Comparison of ENCODE assay signal across 10 cellular contexts in the genomic region with DNA sequence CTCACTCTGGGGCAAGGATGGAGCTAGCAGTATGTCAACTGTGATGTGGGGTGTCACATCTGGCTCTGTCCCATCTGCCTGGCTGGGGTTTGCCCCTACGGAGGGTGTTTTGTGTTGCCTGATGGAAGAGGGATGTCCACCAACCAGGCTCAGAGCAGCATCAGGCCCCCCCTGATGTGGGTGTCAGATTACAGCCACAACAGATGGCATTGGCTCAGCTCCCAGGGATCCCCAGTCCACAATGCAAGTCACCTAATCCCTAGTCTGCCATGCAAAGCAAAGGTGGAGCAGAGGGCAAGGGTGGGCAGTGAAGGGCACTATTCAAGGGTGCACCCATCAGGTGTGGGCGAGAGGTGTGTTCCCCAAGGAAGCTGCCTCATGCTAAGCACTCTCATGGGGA. TPM values are rescaled to one million over a fixed set of nuclear protein-coding genes. Genes with fewer than 3 reads are reported as not detected.
DNase-seq lines count a peak whose midpoint lies in the region; ATAC-seq and TF ChIP-seq lines count a peak whose summit lies in the region.
"Had no signal": no experiment of that assay in that cellular context is flagged by ENCODE, and none has a peak within 500 bp of the region (broad histone marks: within the 10 kb centered on the region; RNA-seq: fewer than 3 reads in every experiment).

No MANE protein-coding gene starts in this region.

- H2AFZ ChIP-seq in DND-41 (ENCODE audit: low read depth, low read length) (no peak overlapping the region), hepatocyte (no peak overlapping the region)

- H3K27ac ChIP-seq in DND-41 (ENCODE audit: low read length) (no peak overlapping the region), hepatocyte (no peak overlapping the region)
- no peak overlapping the region for H3K27ac ChIP-seq in effector memory CD4-positive, alpha-beta T cell (ENCODE audit: insufficient read depth, low read length, poor library complexity, severe bottlenecking)
- H3K27ac ChIP-seq in CD8-positive, alpha-beta T cell (ENCODE audit: low read depth, low read length), result no peak overlapping the region
- H3K27ac ChIP-seq: skin epidermis had no signal

- H3K4me3 ChIP-seq in DND-41 (ENCODE audit: low read depth in 1 of 2, low read length in 2 of 2) (no peak overlapping the region), hepatocyte (no peak overlapping the region)
- no peak overlapping the region for H3K4me3 ChIP-seq in effector memory CD4-positive, alpha-beta T cell (ENCODE audit: insufficient read depth, low read depth, low read length, poor library complexity, severe bottlenecking)
- H3K4me3 ChIP-seq in CD8-positive, alpha-beta T cell (ENCODE audit: low read depth, low read length), result no peak overlapping the region
- H3K4me3 ChIP-seq: skin epidermis had no signal

- no peaks in the 10 kb centered on the region for H3K9me2 ChIP-seq in hepatocyte (replicated peaks; ENCODE audit: insufficient read depth)

- 42% methylated on average over 2 of the region's 2 CpGs for WGBS in hepatocyte (ENCODE audit: low lambda C conversion rate, missing lambda C conversion rate)

- no peaks in the 10 kb centered on the region for H3K27me3 Mint-ChIP-seq in CD8-positive, alpha-beta T cell (ENCODE audit: low read depth)

- H3K79me2 ChIP-seq in DND-41 (ENCODE audit: insufficient read depth, low read length), result no peaks in the 10 kb centered on the region
- no peaks in the 10 kb centered on the region for H3K79me2 ChIP-seq in hepatocyte

- H3K9me3 Mint-ChIP-seq in CD8-positive, alpha-beta T cell, result no peaks in the 10 kb centered on the region
- H3K9me3 Mint-ChIP-seq: stimulated activated memory B cell treated with anti-CD40 and anti-IgM and Interleukin-4, amounts not matched to agents 10 μg/mL and 1 μg/mL and 100 μg/mL, for 72 hours had no signal

- H3K36me3 Mint-ChIP-seq in CD8-positive, alpha-beta T cell, result no peaks in the 10 kb centered on the region
- H3K36me3 Mint-ChIP-seq: stimulated activated memory B cell treated with anti-CD40 and anti-IgM and Interleukin-4, amounts not matched to agents 10 μg/mL and 1 μg/mL and 100 μg/mL, for 72 hours had no signal

- DNase-seq in DND-41, result peak; percentile 12
- peak; percentile 45 for DNase-seq in NCI-H1436 (lab: John Stamatoyannopoulos, UW)
- peak; percentile 68 for DNase-seq in iPS-NIHi7 (ENCODE audit: extremely low spot score)
- no peak for DNase-seq in effector memory CD4-positive, alpha-beta T cell
- DNase-seq in OCI-M2 (lab: John Stamatoyannopoulos, UW; ENCODE audit: unreplicated experiment), result no peak
- no peak for DNase-seq in CD8-positive, alpha-beta T cell
- DNase-seq in hepatocyte (ENCODE audit: low spot score), result no peak

- H3K4me3 Mint-ChIP-seq in CD8-positive, alpha-beta T cell, result no peak overlapping the region
- H3K4me3 Mint-ChIP-seq: stimulated activated memory B cell treated with anti-CD40 and anti-IgM and Interleukin-4, amounts not matched to agents 10 μg/mL and 1 μg/mL and 100 μg/mL, for 72 hours had no signal

- no peak overlapping the region for H3K4me2 ChIP-seq in DND-41 (ENCODE audit: insufficient read depth, low read length)
- no peak overlapping the region for H3K4me2 ChIP-seq in hepatocyte

- intact Hi-C loops in CD8-positive, alpha-beta T cell (cut with DNase I, micrococcal nuclease), result no loop called here

- H4K20me1 ChIP-seq in DND-41 (ENCODE audit: insufficient read depth, low read length) (no peaks in the 10 kb centered on the region), hepatocyte (ENCODE audit: insufficient read depth, poor library complexity, severe bottlenecking) (no peaks in the 10 kb centered on the region)

- POLR2A ChIA-PET in CD8-positive, alpha-beta T cell (lab: Charles Lee), result interaction anchor here (0.7 kb wide), 1 partner anchor 19 kb away, joined by 3 read pairs; no protein-coding TSS in a partner anchor

- CTCF ChIA-PET in CD8-positive, alpha-beta T cell (lab: Charles Lee), result no interaction called here

- H3K4me1 Mint-ChIP-seq in CD8-positive, alpha-beta T cell (ENCODE audit: low read depth), result no peaks in the 10 kb centered on the region
- H3K4me1 Mint-ChIP-seq: stimulated activated memory B cell treated with anti-CD40 and anti-IgM and Interleukin-4, amounts not matched to agents 10 μg/mL and 1 μg/mL and 100 μg/mL, for 72 hours had no signal

- ATAC-seq in DND-41 (ENCODE audit: insufficient read depth, low read depth) (peak; percentile 48; the same call in 2 of the 3 replicates), SK-N-SH treated with all-trans-retinoic acid at 6 μM for 48 hours (peak; percentile 55)
- ATAC-seq in CD8-positive, alpha-beta T cell, result no peak
- ATAC-seq: stimulated activated memory B cell treated with anti-CD40 and anti-IgM and Interleukin-4, amounts not matched to agents 10 μg/mL and 1 μg/mL and 100 μg/mL, for 72 hours had no signal

- H3K36me3 ChIP-seq in DND-41 (ENCODE audit: insufficient read depth, low read length), result no peaks in the 10 kb centered on the region
- H3K36me3 ChIP-seq in effector memory CD4-positive, alpha-beta T cell (ENCODE audit: control insufficient read depth, insufficient read depth, low read length), result no peaks in the 10 kb centered on the region
- H3K36me3 ChIP-seq in CD8-positive, alpha-beta T cell (ENCODE audit: insufficient read depth, low read length), result no peaks in the 10 kb centered on the region
- H3K36me3 ChIP-seq in hepatocyte (replicated peaks; ENCODE audit: insufficient read depth, low read depth), result no peaks in the 10 kb centered on the region

- no peak overlapping the region for H3K27ac Mint-ChIP-seq in CD8-positive, alpha-beta T cell
- H3K27ac Mint-ChIP-seq: stimulated activated memory B cell treated with anti-CD40 and anti-IgM and Interleukin-4, amounts not matched to agents 10 μg/mL and 1 μg/mL and 100 μg/mL, for 72 hours had no signal

- H3K9ac ChIP-seq in DND-41 (ENCODE audit: low read depth, low read length), result no peak overlapping the region

- H3K9me3 ChIP-seq in DND-41 (ENCODE audit: insufficient read depth, low read length, severe bottlenecking) (no peaks in the 10 kb centered on the region), hepatocyte (ENCODE audit: low read depth) (no peaks in the 10 kb centered on the region)
- no peaks in the 10 kb centered on the region for H3K9me3 ChIP-seq in effector memory CD4-positive, alpha-beta T cell (ENCODE audit: control insufficient read depth, low read length)
- H3K9me3 ChIP-seq in CD8-positive, alpha-beta T cell (ENCODE audit: low read length), result no peaks in the 10 kb centered on the region

- H3K4me1 ChIP-seq in DND-41 (ENCODE audit: insufficient read depth, low read length), result no peaks in the 10 kb centered on the region
- no peaks in the 10 kb centered on the region for H3K4me1 ChIP-seq in effector memory CD4-positive, alpha-beta T cell (ENCODE audit: control insufficient read depth, insufficient read depth, low read length, poor library complexity, severe bottlenecking)
- H3K4me1 ChIP-seq in CD8-positive, alpha-beta T cell (ENCODE audit: insufficient read depth, low read length), result no peaks in the 10 kb centered on the region
- no peaks in the 10 kb centered on the region for H3K4me1 ChIP-seq in hepatocyte (ENCODE audit: insufficient read depth)

- H3K27me3 ChIP-seq in DND-41 (ENCODE audit: insufficient read depth, low read length, poor library complexity), result peaks cover 5% of the 10 kb centered on the region
- no peaks in the 10 kb centered on the region for H3K27me3 ChIP-seq in effector memory CD4-positive, alpha-beta T cell (replicated peaks; ENCODE audit: control insufficient read depth, insufficient read depth, low read length, poor library complexity, severe bottlenecking)
- H3K27me3 ChIP-seq in CD8-positive, alpha-beta T cell (ENCODE audit: insufficient read depth, low read length), result no peaks in the 10 kb centered on the region
- H3K27me3 ChIP-seq in hepatocyte, result no peaks in the 10 kb centered on the region

- TF ChIP-seq CTCF in DND-41 (IDR thresholded peaks at IDR 0.05; ENCODE audit: borderline replicate concordance, extremely low read depth, low read length, poor library complexity, severe bottlenecking) (no peak), hepatocyte (IDR thresholded peaks at IDR 0.05; ENCODE audit: poor library complexity) (no peak)
- TF ChIP-seq CTCF in CD8-positive, alpha-beta T cell (IDR thresholded peaks at IDR 0.05), result no peak

TF ChIP-seq in SK-N-SH treated with all-trans-retinoic acid at 6 μM for 48 hours, 23 proteins besides CTCF, POLR2A, EP300 and RAD21:
- TF ChIP-seq ZC3H10 (CRISPR knock-in tag; IDR thresholded peaks at IDR 0.05) (no peak), ARNTL (CRISPR knock-in tag; IDR thresholded peaks at IDR 0.05; ENCODE audit: borderline replicate concordance, low read depth) (no peak), ZFP30 (CRISPR knock-in tag; IDR thresholded peaks at IDR 0.05) (no peak), PPARA (CRISPR knock-in tag; IDR thresholded peaks at IDR 0.05; ENCODE audit: borderline replicate concordance) (no peak)
- TF ChIP-seq, protein P1, sequence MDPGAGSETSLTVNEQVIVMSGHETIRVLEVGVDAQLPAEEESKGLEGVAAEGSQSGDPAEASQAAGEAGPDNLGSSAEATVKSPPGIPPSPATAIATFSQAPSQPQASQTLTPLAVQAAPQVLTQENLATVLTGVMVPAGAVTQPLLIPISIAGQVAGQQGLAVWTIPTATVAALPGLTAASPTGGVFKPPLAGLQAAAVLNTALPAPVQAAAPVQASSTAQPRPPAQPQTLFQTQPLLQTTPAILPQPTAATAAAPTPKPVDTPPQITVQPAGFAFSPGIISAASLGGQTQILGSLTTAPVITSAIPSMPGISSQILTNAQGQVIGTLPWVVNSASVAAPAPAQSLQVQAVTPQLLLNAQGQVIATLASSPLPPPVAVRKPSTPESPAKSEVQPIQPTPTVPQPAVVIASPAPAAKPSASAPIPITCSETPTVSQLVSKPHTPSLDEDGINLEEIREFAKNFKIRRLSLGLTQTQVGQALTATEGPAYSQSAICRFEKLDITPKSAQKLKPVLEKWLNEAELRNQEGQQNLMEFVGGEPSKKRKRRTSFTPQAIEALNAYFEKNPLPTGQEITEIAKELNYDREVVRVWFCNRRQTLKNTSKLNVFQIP (CRISPR knock-in tag; IDR thresholded peaks at IDR 0.05; ENCODE audit: borderline replicate concordance, low read depth), result no peak
- TF ChIP-seq, protein P2, sequence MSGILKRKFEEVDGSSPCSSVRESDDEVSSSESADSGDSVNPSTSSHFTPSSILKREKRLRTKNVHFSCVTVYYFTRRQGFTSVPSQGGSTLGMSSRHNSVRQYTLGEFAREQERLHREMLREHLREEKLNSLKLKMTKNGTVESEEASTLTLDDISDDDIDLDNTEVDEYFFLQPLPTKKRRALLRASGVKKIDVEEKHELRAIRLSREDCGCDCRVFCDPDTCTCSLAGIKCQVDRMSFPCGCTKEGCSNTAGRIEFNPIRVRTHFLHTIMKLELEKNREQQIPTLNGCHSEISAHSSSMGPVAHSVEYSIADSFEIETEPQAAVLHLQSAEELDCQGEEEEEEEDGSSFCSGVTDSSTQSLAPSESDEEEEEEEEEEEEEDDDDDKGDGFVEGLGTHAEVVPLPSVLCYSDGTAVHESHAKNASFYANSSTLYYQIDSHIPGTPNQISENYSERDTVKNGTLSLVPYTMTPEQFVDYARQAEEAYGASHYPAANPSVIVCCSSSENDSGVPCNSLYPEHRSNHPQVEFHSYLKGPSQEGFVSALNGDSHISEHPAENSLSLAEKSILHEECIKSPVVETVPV (CRISPR knock-in tag; IDR thresholded peaks at IDR 0.05), result no peak

RNA-seq across cellular contexts. Expression of a gene that starts 48.9 kb away (rescaled TPM):
- total RNA-seq in CD8-positive, alpha-beta T cell, result not detected
- 71.4 and 81.6 TPM in 2 replicates for total RNA-seq in hepatocyte
- 63.9 and 74.2 TPM in 2 replicates for polyA plus RNA-seq in hepatocyte

Comparison
In these comparisons a context has a peak if more than half of its experiments do, and no peak if none do; other contexts are left out.
1. DNase-seq: peak in DND-41 (single experiment), NCI-H1436 (single experiment) and iPS-NIHi7 (single experiment); none in effector memory CD4-positive, alpha-beta T cell (0 of 3), OCI-M2 (single experiment), CD8-positive, alpha-beta T cell (0 of 7) and hepatocyte (single experiment).
2. RNA of a gene that starts 48.9 kb away (total RNA-seq): 71.4 to 81.6 TPM in hepatocyte; not detected in CD8-positive, alpha-beta T cell; every median in the first group is over 10 times any median in the second.